Comparison of ENCODE assay signal across 16 cellular contexts in the genomic region with DNA sequence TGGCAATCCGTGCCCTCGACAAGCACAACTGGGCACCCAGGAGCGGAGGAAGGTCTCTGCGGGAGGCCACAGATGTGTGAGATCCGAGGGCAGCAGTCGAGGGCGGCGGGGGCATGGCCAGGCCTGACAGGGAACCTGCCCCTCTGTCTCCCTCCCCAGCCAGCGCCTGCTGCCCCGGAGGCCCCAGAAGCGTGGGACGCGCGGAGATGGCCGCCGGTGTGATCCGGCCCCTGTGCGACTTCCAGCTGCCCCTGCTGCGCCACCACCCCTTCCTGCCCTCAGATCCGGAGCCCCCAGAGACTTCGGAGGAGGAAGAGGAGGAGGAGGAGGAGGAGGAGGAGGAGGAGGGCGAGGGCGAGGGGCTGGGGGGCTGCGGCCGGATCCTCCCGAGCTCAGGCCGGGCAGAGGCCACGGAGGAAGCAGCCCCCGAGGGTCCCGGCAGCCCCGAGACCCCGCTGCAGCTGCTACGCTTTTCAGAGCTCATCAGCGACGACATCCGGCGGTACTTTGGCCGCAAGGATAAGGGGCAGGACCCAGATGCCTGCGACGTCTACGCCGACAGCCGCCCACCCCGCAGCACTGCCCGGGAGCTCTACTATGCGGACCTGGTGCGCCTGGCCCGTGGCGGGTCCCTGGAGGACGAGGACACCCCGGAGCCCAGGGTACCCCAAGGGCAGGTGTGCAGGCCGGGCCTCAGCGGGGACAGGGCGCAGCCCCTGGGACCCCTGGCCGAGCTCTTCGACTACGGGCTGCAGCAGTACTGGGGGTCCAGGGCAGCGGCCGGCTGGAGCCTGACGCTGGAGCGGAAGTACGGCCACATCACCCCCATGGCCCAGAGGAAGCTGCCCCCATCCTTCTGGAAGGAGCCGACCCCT. TPM values are rescaled to one million over a fixed set of nuclear protein-coding genes. Genes with fewer than 3 reads are reported as not detected.
DNase-seq lines count a peak whose midpoint lies in the region; ATAC-seq and TF ChIP-seq lines count a peak whose summit lies in the region.
"Had no signal": no experiment of that assay in that cellular context is flagged by ENCODE, and none has a peak within 500 bp of the region (broad histone marks: within the 10 kb centered on the region; RNA-seq: fewer than 3 reads in every experiment).

No MANE protein-coding gene starts in this region.

- peak overlapping the region; percentile 85 for H3K27ac ChIP-seq in BLaER1
- peak overlapping the region; percentile 42 for H3K27ac ChIP-seq in CD8-positive, alpha-beta T cell (ENCODE audit: low read depth, low read length)
- no peak overlapping the region for H3K27ac ChIP-seq in psoas muscle
- H3K27ac ChIP-seq: coronary artery, pancreas had no signal

- peak overlapping the region; percentile 65 for H3K4me3 Mint-ChIP-seq in CD8-positive, alpha-beta T cell
- H3K4me3 Mint-ChIP-seq in activated naive CD8-positive, alpha-beta T cell treated with anti-CD3 and anti-CD28 coated beads, Interleukin-2, amount 50 U/mL, for 24 hours, result peak overlapping the region; percentile 29

- no peaks in the 10 kb centered on the region for H3K27me3 Mint-ChIP-seq in CD8-positive, alpha-beta T cell (ENCODE audit: low read depth)
- H3K27me3 Mint-ChIP-seq in activated naive CD8-positive, alpha-beta T cell treated with anti-CD3 and anti-CD28 coated beads, Interleukin-2, amount 50 U/mL, for 24 hours, result no peaks in the 10 kb centered on the region

- WGBS in psoas muscle, 3 donors, result 74 to 82% (median 76%) methylated on average over 41 to 63 of the region's 63 CpGs

- CTCF ChIA-PET in CD8-positive, alpha-beta T cell (lab: Charles Lee), result interaction anchor here (0.8 kb wide), 1 partner anchor 8 kb away, joined by 3 read pairs; no protein-coding TSS in a partner anchor

- H3K4me1 ChIP-seq in BLaER1 (peaks cover 97% of the 10 kb centered on the region), psoas muscle (no peaks in the 10 kb centered on the region)
- peaks cover 7% of the 10 kb centered on the region for H3K4me1 ChIP-seq in CD8-positive, alpha-beta T cell (ENCODE audit: insufficient read depth, low read length)
- H3K4me1 ChIP-seq: pancreas had no signal

- H3K4me3 ChIP-seq in BLaER1, result peak overlapping the region; percentile 61
- peak overlapping the region; percentile 48 for H3K4me3 ChIP-seq in CD8-positive, alpha-beta T cell (ENCODE audit: low read depth, low read length)
- H3K4me3 ChIP-seq in psoas muscle, result peak overlapping the region; percentile 24
- H3K4me3 ChIP-seq: coronary artery, mucosa of descending colon, pancreas had no signal

- H3K36me3 ChIP-seq in BLaER1, result peaks cover 14% of the 10 kb centered on the region; the same call in 1 of the 2 replicates
- no peaks in the 10 kb centered on the region for H3K36me3 ChIP-seq in CD8-positive, alpha-beta T cell (ENCODE audit: insufficient read depth, low read length)
- H3K36me3 ChIP-seq in psoas muscle (ENCODE audit: insufficient read depth in 1 of 2, low read depth in 1 of 2), result peaks cover 0 to 7% of the 10 kb centered on the region in 2 donors
- H3K36me3 ChIP-seq: pancreas had no signal

- no peaks in the 10 kb centered on the region for H3K9me3 Mint-ChIP-seq in CD8-positive, alpha-beta T cell
- H3K9me3 Mint-ChIP-seq in activated naive CD8-positive, alpha-beta T cell treated with anti-CD3 and anti-CD28 coated beads, Interleukin-2, amount 50 U/mL, for 24 hours, result no peaks in the 10 kb centered on the region

- no peaks in the 10 kb centered on the region for H3K36me3 Mint-ChIP-seq in CD8-positive, alpha-beta T cell
- H3K36me3 Mint-ChIP-seq in activated naive CD8-positive, alpha-beta T cell treated with anti-CD3 and anti-CD28 coated beads, Interleukin-2, amount 50 U/mL, for 24 hours (ENCODE audit: low read depth), result no peaks in the 10 kb centered on the region

- no peaks in the 10 kb centered on the region for H4K20me1 ChIP-seq in BLaER1

- H3K4me2 ChIP-seq in BLaER1, result peak overlapping the region; percentile 91

- H3K9me3 ChIP-seq in BLaER1 (no peaks in the 10 kb centered on the region), psoas muscle (no peaks in the 10 kb centered on the region)
- H3K9me3 ChIP-seq in CD8-positive, alpha-beta T cell (ENCODE audit: low read length), result no peaks in the 10 kb centered on the region
- H3K9me3 ChIP-seq: mucosa of descending colon, pancreas had no signal

- peak overlapping the region; percentile 72 for H3K27ac Mint-ChIP-seq in CD8-positive, alpha-beta T cell
- peak overlapping the region; percentile 35 for H3K27ac Mint-ChIP-seq in activated naive CD8-positive, alpha-beta T cell treated with anti-CD3 and anti-CD28 coated beads, Interleukin-2, amount 50 U/mL, for 24 hours

- H3K9ac ChIP-seq in BLaER1, result peak overlapping the region; percentile 74

- TF ChIP-seq CTCF in CD8-positive, alpha-beta T cell (IDR thresholded peaks at IDR 0.05), result no peak
- TF ChIP-seq CTCF in psoas muscle (IDR thresholded peaks at IDR 0.05), result no peak

- peak; percentile 19 for ATAC-seq in CD8-positive, alpha-beta T cell
- no peak for ATAC-seq in activated naive CD8-positive, alpha-beta T cell treated with anti-CD3 and anti-CD28 coated beads, Interleukin-2, amount 50 U/mL, for 24 hours
- ATAC-seq in psoas muscle (no peak), GM21825 (IDR thresholded peaks at IDR 0.05; ENCODE audit: unreplicated experiment) (no peak)
- ATAC-seq: mucosa of descending colon, pancreas had no signal

- intact Hi-C loops in CD8-positive, alpha-beta T cell (cut with DNase I, micrococcal nuclease), result no loop called here
- intact Hi-C loops in psoas muscle (cut with DNase I), result no loop called here

- no peaks in the 10 kb centered on the region for H3K4me1 Mint-ChIP-seq in CD8-positive, alpha-beta T cell (ENCODE audit: low read depth)
- no peaks in the 10 kb centered on the region for H3K4me1 Mint-ChIP-seq in activated naive CD8-positive, alpha-beta T cell treated with anti-CD3 and anti-CD28 coated beads, Interleukin-2, amount 50 U/mL, for 24 hours

- POLR2A ChIA-PET in CD8-positive, alpha-beta T cell (lab: Charles Lee), result interaction anchor here (0.9 kb wide), 1 partner anchor 12 kb away, joined by 3 read pairs; a partner anchor contains a TSS

- H3K27me3 ChIP-seq in BLaER1, result no peaks in the 10 kb centered on the region
- H3K27me3 ChIP-seq in CD8-positive, alpha-beta T cell (ENCODE audit: insufficient read depth, low read length), result no peaks in the 10 kb centered on the region
- no peaks in the 10 kb centered on the region for H3K27me3 ChIP-seq in psoas muscle (ENCODE audit: insufficient read depth in 3 of 3, low read length in 2 of 3)
- H3K27me3 ChIP-seq: pancreas had no signal

- DNase-seq in CD8-positive, alpha-beta T cell, result peak in 1 of 7 experiments; percentile 60
- DNase-seq in activated naive CD8-positive, alpha-beta T cell treated with anti-CD3 and anti-CD28 coated beads, Interleukin-2, amount 50 U/mL, for 24 hours, result no peak
- DNase-seq in psoas muscle (no peak), GF-D8 (lab: John Stamatoyannopoulos, UW) (no peak), NCI-H526 treated with DMSO at 0.1 percent for 48 hours (lab: John Stamatoyannopoulos, UW) (no peak)
- DNase-seq: mucosa of descending colon, NCI-H1694, NCI-H446 treated with DMSO at 0.1 percent for 48 hours, SHP77 had no signal

RNA-seq across cellular contexts. Expression of a gene that starts 1.7 kb away (rescaled TPM):
- 1 to 10 TPM in 1 of 2 experiments, under 1 TPM in 1; 0.75 to 1.2 TPM for total RNA-seq in CD8-positive, alpha-beta T cell
- total RNA-seq in psoas muscle, result not detected
- polyA plus RNA-seq in psoas muscle, result under 1 TPM in 1 of 3 donors, not detected in 2; 0.08 TPM
- total RNA-seq: astrocyte, glomerular endothelial cell had no signal
- polyA plus RNA-seq: esophagus, pancreas had no signal

RNA-seq across cellular contexts. Expression of a gene that starts 11.7 kb away (rescaled TPM):
- 1 to 10 TPM; 2.2 to 2.4 TPM for total RNA-seq in CD8-positive, alpha-beta T cell
- 1 to 10 TPM in 1 of 4 donors, under 1 TPM in 3; 0.27 to 1.5 (median 0.55) TPM for total RNA-seq in psoas muscle
- under 1 TPM in 2 of 3 donors, not detected in 1; 0.21 to 0.38 TPM for polyA plus RNA-seq in psoas muscle

RNA-seq across cellular contexts. Expression of a gene that starts 12.1 kb away (rescaled TPM):
- 10 to 100 TPM in 1 of 2 experiments, 1 to 10 TPM in 1; 8.1 to 10.3 TPM for total RNA-seq in CD8-positive, alpha-beta T cell
- total RNA-seq in psoas muscle, result 10 to 100 TPM; 11.7 to 22.8 (median 19.4) TPM
- polyA plus RNA-seq in psoas muscle, result 10 to 100 TPM; 27.1 to 66.5 (median 63.7) TPM

RNA-seq across cellular contexts. Expression of a gene that starts 18.1 kb away (rescaled TPM):
- total RNA-seq in CD8-positive, alpha-beta T cell, result 10 to 100 TPM; 52.9 to 53.3 TPM
- 10 to 100 TPM; 21.9 to 41.0 (median 34.2) TPM for total RNA-seq in psoas muscle
- polyA plus RNA-seq in psoas muscle, result 10 to 100 TPM; 17.3 to 58.7 (median 19.2) TPM

RNA-seq across cellular contexts. Expression of a gene that starts 42.2 kb away (rescaled TPM):
- total RNA-seq in CD8-positive, alpha-beta T cell, result 10 to 100 TPM; 85.7 to 90.0 TPM
- total RNA-seq in psoas muscle, result 10 to 100 TPM; 41.2 to 65.4 (median 46.2) TPM
- polyA plus RNA-seq in psoas muscle, result 10 to 100 TPM; 27.0 to 33.6 (median 29.7) TPM
